ENCODE assay signal across 14 cellular contexts in genomic region chr2:205768815-205769493, GRCh38.
DNase-seq lines count a peak whose midpoint lies in the region; TF ChIP-seq lines count a peak whose summit lies in the region.
"Had no signal": no experiment of that assay in that cellular context is flagged by ENCODE, and none has a peak within 500 bp of the region (broad histone marks: within the 10 kb centered on the region; RNA-seq: fewer than 3 reads in every experiment).

No MANE protein-coding gene starts in this region.

- H3K9me3 ChIP-seq in adipocyte (ENCODE audit: control insufficient read depth, low read length), result no peaks in the 10 kb centered on the region
- no peaks in the 10 kb centered on the region for H3K9me3 ChIP-seq in sigmoid colon
- H3K9me3 ChIP-seq in testis, result no peaks in the 10 kb centered on the region
- H3K9me3 ChIP-seq: upper lobe of left lung had no signal

- intact Hi-C loops in sigmoid colon (cut with DNase I), result loop anchor here (1.0 to 5.0 kb wide), 2 partner anchors 23 to 158 kb away; no protein-coding TSS in a partner anchor
- intact Hi-C loops in testis (cut with DNase I; ENCODE audit: low total_unique reads), result no loop called here

- no peak overlapping the region for H3K9ac ChIP-seq in adipocyte (ENCODE audit: low read length)

- peak in 1 of 4 donors; percentile 10 for TF ChIP-seq EP300 in sigmoid colon (IDR thresholded peaks at IDR 0.05)

- WGBS in sigmoid colon, 2 donors, result 19 to 50% methylated on average over 4 of the region's 4 CpGs
- 86 to 96% methylated on average over 4 of the region's 4 CpGs for WGBS in testis, 2 donors

- TF ChIP-seq CTCF in foreskin fibroblast (IDR thresholded peaks at IDR 0.05; ENCODE audit: low read depth, low read length) (no peak), sigmoid colon (IDR thresholded peaks at IDR 0.05) (no peak), testis (IDR thresholded peaks at IDR 0.05) (no peak)

- TF ChIP-seq POLR2A in sigmoid colon (IDR thresholded peaks at IDR 0.05) (no peak), testis (IDR thresholded peaks at IDR 0.05) (no peak)

- H3K27ac ChIP-seq in sigmoid colon (peak overlapping the region; percentile 86 to 99 (median 94)), testis (no peak overlapping the region)

- H3K36me3 ChIP-seq in adipocyte (ENCODE audit: control insufficient read depth, insufficient read depth, low read length, severe bottlenecking), result peaks cover 22% of the 10 kb centered on the region
- H3K36me3 ChIP-seq in sigmoid colon, result peaks cover 6 to 42% (median 14%) of the 10 kb centered on the region in 4 donors
- no peaks in the 10 kb centered on the region for H3K36me3 ChIP-seq in testis (ENCODE audit: low read depth, missing control alignments)

- H3K27me3 ChIP-seq in adipocyte (replicated peaks; ENCODE audit: control insufficient read depth, insufficient read depth, low read length), result no peaks in the 10 kb centered on the region
- H3K27me3 ChIP-seq in sigmoid colon, result no peaks in the 10 kb centered on the region
- no peaks in the 10 kb centered on the region for H3K27me3 ChIP-seq in testis
- H3K27me3 ChIP-seq: upper lobe of left lung had no signal

- H3K4me1 ChIP-seq in adipocyte (ENCODE audit: control insufficient read depth, insufficient read depth, low read length) (no peaks in the 10 kb centered on the region), sigmoid colon (peaks cover 0 to 98% (median 93%) of the 10 kb centered on the region in 4 donors), testis (no peaks in the 10 kb centered on the region)

- DNase-seq in HCEC 1CT, result peak; percentile 47
- peak; percentile 42 for DNase-seq in adipocyte (ENCODE audit: low read depth)
- peak; percentile 41 to 44 for DNase-seq in foreskin fibroblast
- no peak for DNase-seq in sigmoid colon
- no peak for DNase-seq in NCI-H82 (lab: John Stamatoyannopoulos, UW)
- no peak for DNase-seq in activated CD4-positive, alpha-beta T cell treated with anti-CD3 and anti-CD28 coated beads, Interleukin-2, amount 50 U/mL, for 1 hour
- no peak for DNase-seq in testis
- DNase-seq in stimulated activated CD4-positive, alpha-beta T cell treated with anti-CD3 and anti-CD28 coated beads, Interleukin-4, amount 100 ng/mL, for 1 hour, result no peak
- DNase-seq: activated CD4-positive, alpha-beta T cell treated with anti-CD3 and anti-CD28 coated beads for 4 hours; activated T-cell treated with anti-CD3 and anti-CD28 coated beads, Interleukin-2, amount 50 U/mL, for 4 hours; NCI-H1048; OCI-M1; stimulated activated CD4-positive, alpha-beta T cell treated with anti-CD3 and anti-CD28 coated beads, Interleukin-15, amount 100 ng/mL, for 24 hours; upper lobe of left lung had no signal

- H3K4me3 ChIP-seq in adipocyte (ENCODE audit: low read length) (no peak overlapping the region), foreskin fibroblast (ENCODE audit: low read depth in 1 of 2, low read length in 2 of 2) (no peak overlapping the region), sigmoid colon (no peak overlapping the region), testis (no peak overlapping the region)
- H3K4me3 ChIP-seq: upper lobe of left lung had no signal

Comparison
In these comparisons a context has a peak if more than half of its experiments do, and no peak if none do; other contexts are left out.
1. DNase-seq: peak in HCEC 1CT (single experiment), adipocyte (single experiment) and foreskin fibroblast (2 of 2); none in sigmoid colon (single experiment), NCI-H82 (single experiment), activated CD4-positive, alpha-beta T cell treated with anti-CD3 and anti-CD28 coated beads, Interleukin-2, amount 50 U/mL, for 1 hour (single experiment), testis (single experiment) and stimulated activated CD4-positive, alpha-beta T cell treated with anti-CD3 and anti-CD28 coated beads, Interleukin-4, amount 100 ng/mL, for 1 hour (single experiment).
2. H3K27ac ChIP-seq: peak in sigmoid colon (4 of 4); none in testis (0 of 2).